In genomic region chrX:130625381-130625780, GRCh38 we compare ENCODE assay signal across 17 cellular contexts.
"Had no signal": no experiment of that assay in that cellular context is flagged by ENCODE, and none has a peak within 500 bp of the region (broad histone marks: within the 10 kb centered on the region; RNA-seq: fewer than 3 reads in every experiment).

No MANE protein-coding gene starts in this region.

- H3K9me3 ChIP-seq: colonic mucosa, esophagus squamous epithelium, spleen, transverse colon had no signal

- H3K4me3 Mint-ChIP-seq: activated CD4-positive, alpha-beta memory T cell treated with anti-CD3 and anti-CD28 coated beads for 36 hours; activated naive CD8-positive, alpha-beta T cell treated with anti-CD3 and anti-CD28 coated beads, Interleukin-2, amount 10 ng/mL, durations not matched to agents 7 days and 5 days; stimulated activated memory B cell treated with anti-CD40 and anti-IgM and Interleukin-4, amounts not matched to agents 10 μg/mL and 1 μg/mL and 100 μg/mL, for 72 hours had no signal

- H3K27me3 ChIP-seq: colonic mucosa, esophagus squamous epithelium, spleen, transverse colon had no signal

- ATAC-seq: left ventricle myocardium superior; sciatic nerve; stimulated activated memory B cell treated with anti-CD40 and anti-IgM and Interleukin-4, amounts not matched to agents 10 μg/mL and 1 μg/mL and 100 μg/mL, for 72 hours had no signal

- H3K4me3 ChIP-seq: colonic mucosa, esophagus squamous epithelium, spleen, transverse colon had no signal

- H3K4me1 ChIP-seq: colonic mucosa, esophagus squamous epithelium, spleen, transverse colon had no signal

- H3K27ac ChIP-seq: colonic mucosa, esophagus squamous epithelium, spleen, transverse colon had no signal

- H3K36me3 Mint-ChIP-seq: activated CD4-positive, alpha-beta memory T cell treated with anti-CD3 and anti-CD28 coated beads for 36 hours; activated naive CD8-positive, alpha-beta T cell treated with anti-CD3 and anti-CD28 coated beads, Interleukin-2, amount 10 ng/mL, durations not matched to agents 7 days and 5 days had no signal

- H3K27me3 Mint-ChIP-seq: activated CD4-positive, alpha-beta memory T cell treated with anti-CD3 and anti-CD28 coated beads for 36 hours; activated naive CD8-positive, alpha-beta T cell treated with anti-CD3 and anti-CD28 coated beads, Interleukin-2, amount 10 ng/mL, durations not matched to agents 7 days and 5 days; progenitor cell of endocrine pancreas; stimulated activated memory B cell treated with anti-CD40 and anti-IgM and Interleukin-4, amounts not matched to agents 10 μg/mL and 1 μg/mL and 100 μg/mL, for 72 hours had no signal

- H3K9me3 Mint-ChIP-seq: activated CD4-positive, alpha-beta memory T cell treated with anti-CD3 and anti-CD28 coated beads for 36 hours; activated naive CD8-positive, alpha-beta T cell treated with anti-CD3 and anti-CD28 coated beads, Interleukin-2, amount 10 ng/mL, durations not matched to agents 7 days and 5 days; stimulated activated memory B cell treated with anti-CD40 and anti-IgM and Interleukin-4, amounts not matched to agents 10 μg/mL and 1 μg/mL and 100 μg/mL, for 72 hours had no signal

- H3K4me1 Mint-ChIP-seq: activated naive CD8-positive, alpha-beta T cell treated with anti-CD3 and anti-CD28 coated beads, Interleukin-2, amount 10 ng/mL, durations not matched to agents 7 days and 5 days; stimulated activated memory B cell treated with anti-CD40 and anti-IgM and Interleukin-4, amounts not matched to agents 10 μg/mL and 1 μg/mL and 100 μg/mL, for 72 hours had no signal

- H3K36me3 ChIP-seq: colonic mucosa, transverse colon had no signal

- DNase-seq: activated CD4-positive, alpha-beta memory T cell treated with anti-CD3 and anti-CD28 coated beads for 36 hours; activated gamma-delta T cell treated with Interleukin-2 at 50 U/mL for 16 hours; activated naive CD8-positive, alpha-beta T cell treated with anti-CD3 and anti-CD28 coated beads, Interleukin-2, amount 10 ng/mL, durations not matched to agents 7 days and 5 days; activated T-cell treated with anti-CD3 and anti-CD28 coated beads, Interleukin-2, amount 50 U/mL, for 48 hours; anterior cingulate cortex; caudate nucleus; colonic mucosa; esophagus squamous epithelium; head of caudate nucleus; left ventricle myocardium superior; nucleus accumbens; spleen; stimulated activated CD4-positive, alpha-beta T cell treated with anti-CD3 and anti-CD28 coated beads, Interleukin-1b, Interleukin-23, amount 100 ng/mL, for 48 hours; transverse colon had no signal

- H3K27ac Mint-ChIP-seq: activated CD4-positive, alpha-beta memory T cell treated with anti-CD3 and anti-CD28 coated beads for 36 hours; activated naive CD8-positive, alpha-beta T cell treated with anti-CD3 and anti-CD28 coated beads, Interleukin-2, amount 10 ng/mL, durations not matched to agents 7 days and 5 days; progenitor cell of endocrine pancreas; stimulated activated memory B cell treated with anti-CD40 and anti-IgM and Interleukin-4, amounts not matched to agents 10 μg/mL and 1 μg/mL and 100 μg/mL, for 72 hours had no signal
